Comparison of ENCODE assay signal across 21 cellular contexts in the genomic region with DNA sequence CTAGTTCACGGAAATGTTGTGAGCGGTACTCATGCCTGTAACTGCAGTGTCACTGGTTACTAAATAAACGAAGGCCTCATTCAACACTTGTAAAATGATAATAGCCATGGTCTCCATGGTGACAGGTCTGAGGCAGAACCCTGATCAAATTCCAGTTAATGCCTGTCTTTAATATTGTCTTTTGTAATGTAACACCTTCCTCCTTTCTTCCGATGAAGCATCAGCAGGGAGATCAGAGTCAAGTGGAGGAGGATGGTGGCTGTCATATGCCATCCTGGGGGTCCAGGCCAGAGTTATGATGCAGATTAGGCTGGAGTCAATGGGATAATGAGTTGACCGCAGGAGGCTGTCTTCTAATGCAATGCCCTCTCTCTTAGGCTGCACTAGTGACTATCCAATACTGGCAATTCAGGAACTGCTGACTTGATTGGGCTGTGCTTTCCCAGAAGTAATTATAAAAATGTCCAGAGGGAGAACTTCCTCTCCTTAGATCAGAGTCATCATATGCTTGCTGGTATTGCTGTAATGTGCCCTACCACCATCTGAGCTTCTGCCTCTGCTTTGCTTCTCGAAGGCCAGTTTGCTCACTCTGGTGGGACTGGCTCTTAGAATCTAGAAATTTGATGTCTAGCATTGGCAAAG.
DNase-seq lines count a peak whose midpoint lies in the region; ATAC-seq and TF ChIP-seq lines count a peak whose summit lies in the region.
"Had no signal": no experiment of that assay in that cellular context is flagged by ENCODE, and none has a peak within 500 bp of the region (broad histone marks: within the 10 kb centered on the region; RNA-seq: fewer than 3 reads in every experiment).

No MANE protein-coding gene starts in this region.

- peaks cover 0 to 5% (median 0%) of the 10 kb centered on the region in 7 donors for H3K9me3 Mint-ChIP-seq in CD14-positive monocyte
- H3K9me3 Mint-ChIP-seq: activated B cell treated with CpG ODN at 0.5 μM for 24 hours; immature natural killer cell; natural killer cell; stimulated activated memory B cell treated with anti-CD40 and anti-IgM and Interleukin-4, amounts not matched to agents 10 μg/mL and 1 μg/mL and 100 μg/mL, for 72 hours had no signal

- TF ChIP-seq CTCF in CD14-positive monocyte (IDR thresholded peaks at IDR 0.05) = no peak

- H3K4me1 Mint-ChIP-seq in CD14-positive monocyte = no peaks in the 10 kb centered on the region
- H3K4me1 Mint-ChIP-seq: activated B cell treated with CpG ODN at 0.5 μM for 24 hours; immature natural killer cell; natural killer cell; stimulated activated memory B cell treated with anti-CD40 and anti-IgM and Interleukin-4, amounts not matched to agents 10 μg/mL and 1 μg/mL and 100 μg/mL, for 72 hours had no signal

- no peak overlapping the region for H3K4me3 Mint-ChIP-seq in CD14-positive monocyte
- H3K4me3 Mint-ChIP-seq: activated B cell treated with CpG ODN at 0.5 μM for 24 hours; immature natural killer cell; natural killer cell; stimulated activated memory B cell treated with anti-CD40 and anti-IgM and Interleukin-4, amounts not matched to agents 10 μg/mL and 1 μg/mL and 100 μg/mL, for 72 hours had no signal

- ATAC-seq in HG03457 (IDR thresholded peaks at IDR 0.05; ENCODE audit: unreplicated experiment) (no peak), GM18519 (IDR thresholded peaks at IDR 0.05; ENCODE audit: low FRiP score, unreplicated experiment) (no peak)
- ATAC-seq: HepG2; natural killer cell; stimulated activated memory B cell treated with anti-CD40 and anti-IgM and Interleukin-4, amounts not matched to agents 10 μg/mL and 1 μg/mL and 100 μg/mL, for 72 hours had no signal

- H3K27me3 Mint-ChIP-seq in CD14-positive monocyte (ENCODE audit: low read depth in 3 of 3) = no peaks in the 10 kb centered on the region
- H3K27me3 Mint-ChIP-seq: activated B cell treated with CpG ODN at 0.5 μM for 24 hours had no signal

- DNase-seq in NCI-H1092 (lab: John Stamatoyannopoulos, UW) (peak; percentile 86), NCI-H2081 treated with DMSO at 0.1 percent for 48 hours (lab: John Stamatoyannopoulos, UW) (peak; percentile 68), NCI-H748 treated with DMSO at 0.1 percent for 48 hours (lab: John Stamatoyannopoulos, UW) (peak; percentile 98), renal cortical epithelial cell (ENCODE audit: low read depth) (peak; percentile 17), posterior cingulate gyrus (no peak), CD14-positive monocyte (ENCODE audit: low spot score) (no peak)
- DNase-seq: activated B cell treated with CpG ODN at 0.5 μM for 24 hours; Calu3; dermis blood vessel endothelial cell; immature natural killer cell; mammary epithelial cell; MM.1S; natural killer cell; stimulated activated CD4-positive, alpha-beta T cell treated with anti-CD3 and anti-CD28 coated beads, Interleukin-12 subunit alpha, Interleukin-12 subunit beta, amount 100 ng/mL, for 4 hours; SW 1271; thyroid gland had no signal

- no peaks in the 10 kb centered on the region for H3K36me3 Mint-ChIP-seq in CD14-positive monocyte
- H3K36me3 Mint-ChIP-seq: immature natural killer cell; natural killer cell; stimulated activated memory B cell treated with anti-CD40 and anti-IgM and Interleukin-4, amounts not matched to agents 10 μg/mL and 1 μg/mL and 100 μg/mL, for 72 hours had no signal

- intact Hi-C loops in posterior cingulate gyrus (cut with DNase I) = no loop called here
- intact Hi-C loops in CD14-positive monocyte (cut with micrococcal nuclease) = no loop called here

- H3K27ac Mint-ChIP-seq in CD14-positive monocyte = no peak overlapping the region
- H3K27ac Mint-ChIP-seq: activated B cell treated with CpG ODN at 0.5 μM for 24 hours; immature natural killer cell; natural killer cell; progenitor cell of endocrine pancreas; stimulated activated memory B cell treated with anti-CD40 and anti-IgM and Interleukin-4, amounts not matched to agents 10 μg/mL and 1 μg/mL and 100 μg/mL, for 72 hours had no signal

Comparison
In these comparisons a context has a peak if more than half of its experiments do, and no peak if none do; other contexts are left out.
1. DNase-seq: peak in NCI-H1092 (single experiment), NCI-H2081 treated with DMSO at 0.1 percent for 48 hours (single experiment), NCI-H748 treated with DMSO at 0.1 percent for 48 hours (single experiment) and renal cortical epithelial cell (single experiment); none in posterior cingulate gyrus (0 of 10) and CD14-positive monocyte (single experiment).